ENCODE assay signal across 2 cellular contexts in genomic region chr17:11979795-11980194, GRCh38.
TF ChIP-seq lines count a peak whose summit lies in the region.

No MANE protein-coding gene starts in this region.

TF ChIP-seq in HepG2, 621 proteins besides CTCF, POLR2A, EP300 and RAD21:
- no peak for TF ChIP-seq RARA (CRISPR knock-in tag; IDR thresholded peaks at IDR 0.05)
- TF ChIP-seq SATB2 (CRISPR knock-in tag; IDR thresholded peaks at IDR 0.05), result no peak
- TF ChIP-seq MAFK (conservative IDR thresholded peaks at IDR 0.05 in 1 of 2, IDR thresholded peaks at IDR 0.05 in 1 of 2; ENCODE audit: low read length in 2 of 2), result peak; percentile 97 to 99
- TF ChIP-seq MTA3 (CRISPR knock-in tag; IDR thresholded peaks at IDR 0.05), result no peak
- TF ChIP-seq HNRNPH1 (optimal IDR thresholded peaks at IDR 0.05; ENCODE audit: low read depth, low read length), result no peak
- TF ChIP-seq ZNF597 (CRISPR knock-in tag; IDR thresholded peaks at IDR 0.05), result no peak
- peak; percentile 98 for TF ChIP-seq MAFF (IDR thresholded peaks at IDR 0.05; ENCODE audit: low read depth, low read length)
- TF ChIP-seq GPBP1L1 (CRISPR knock-in tag; IDR thresholded peaks at IDR 0.05), result no peak
- TF ChIP-seq GLMP (CRISPR knock-in tag; IDR thresholded peaks at IDR 0.05; ENCODE audit: borderline replicate concordance), result no peak
- no peak for TF ChIP-seq HMG20A (CRISPR knock-in tag; IDR thresholded peaks at IDR 0.05; ENCODE audit: borderline replicate concordance)
- no peak for TF ChIP-seq SRY (CRISPR knock-in tag; IDR thresholded peaks at IDR 0.05)

TF ChIP-seq in K562, 482 proteins besides CTCF, POLR2A, EP300 and RAD21:
- TF ChIP-seq WHSC1 (IDR thresholded peaks at IDR 0.05; ENCODE audit: low read length), result no peak
- TF ChIP-seq MAFK (IDR thresholded peaks at IDR 0.05; ENCODE audit: low read length), result peak; percentile 93
- peak; percentile 60 for TF ChIP-seq MAFG (tag; conservative IDR thresholded peaks at IDR 0.05)
- no peak for TF ChIP-seq STAT6 (CRISPR knock-in tag; IDR thresholded peaks at IDR 0.05)
- no peak for TF ChIP-seq PKNOX1 (IDR thresholded peaks at IDR 0.05)
- TF ChIP-seq PATZ1 (CRISPR knock-in tag; IDR thresholded peaks at IDR 0.05; ENCODE audit: borderline replicate concordance), result no peak
- TF ChIP-seq POLR2G (IDR thresholded peaks at IDR 0.05; ENCODE audit: low read depth, low read length), result no peak
- no peak for TF ChIP-seq GTF2B (IDR thresholded peaks at IDR 0.05; ENCODE audit: extremely low read depth, insufficient read length)
- no peak for TF ChIP-seq KAT7 (CRISPR knock-in tag; IDR thresholded peaks at IDR 0.05; ENCODE audit: borderline replicate concordance)
- TF ChIP-seq ZNF316 (IDR thresholded peaks at IDR 0.05), result peak; percentile 79
- TF ChIP-seq MAFF (IDR thresholded peaks at IDR 0.05; ENCODE audit: low read length), result peak; percentile 92
- no peak for TF ChIP-seq ERF (CRISPR knock-in tag; IDR thresholded peaks at IDR 0.05)
- no peak for TF ChIP-seq MTF1 (CRISPR knock-in tag; IDR thresholded peaks at IDR 0.05; ENCODE audit: borderline replicate concordance)
- no peak for TF ChIP-seq ZNF212 (CRISPR knock-in tag; IDR thresholded peaks at IDR 0.05)
- TF ChIP-seq RBM39 (optimal IDR thresholded peaks at IDR 0.05; ENCODE audit: low read depth, low read length), result no peak
- peak; percentile 63 for TF ChIP-seq C11orf30 (IDR thresholded peaks at IDR 0.05; ENCODE audit: low read depth)
- TF ChIP-seq HDGF (IDR thresholded peaks at IDR 0.05), result no peak
- TF ChIP-seq ZKSCAN8 (CRISPR knock-in tag; IDR thresholded peaks at IDR 0.05), result no peak
- no peak for TF ChIP-seq BCLAF1 (IDR thresholded peaks at IDR 0.05; ENCODE audit: borderline replicate concordance in 1 of 2, control insufficient read depth in 1 of 2, low read depth in 2 of 2, low read length in 1 of 2)
